ENCODE assay signal across 7 cellular contexts in genomic region chr2:108655270-108655669, GRCh38.
DNase-seq lines count a peak whose midpoint lies in the region; ATAC-seq and TF ChIP-seq lines count a peak whose summit lies in the region.
"Not testable (repeated sequence)": the region's sequence is repeated elsewhere in the genome, so short reads cannot be mapped to it uniquely, and the experiment has no call there.

No MANE protein-coding gene starts in this region.

- not testable (repeated sequence) for TF ChIP-seq CTCF in SK-N-SH (IDR thresholded peaks at IDR 0.05); MCF 10A (IDR thresholded peaks at IDR 0.05; ENCODE audit: unreplicated experiment); heart right ventricle (IDR thresholded peaks at IDR 0.05)

- peaks cover 14% of the 10 kb centered on the region; the same call in 1 of the 2 replicates for H3K79me2 ChIP-seq in SK-N-SH (ENCODE audit: insufficient read depth)

- H3K9ac ChIP-seq in SK-N-SH: not testable (repeated sequence)

- not testable (repeated sequence) for TF ChIP-seq EP300 in SK-N-SH (IDR thresholded peaks at IDR 0.05; ENCODE audit: borderline replicate concordance in 1 of 2, low read depth in 1 of 2, low read length in 1 of 2)

- peaks cover 10% of the 10 kb centered on the region for H3K36me3 Mint-ChIP-seq in MCF 10A (ENCODE audit: insufficient read depth, unreplicated experiment)

- not testable (repeated sequence) for BruUV-seq in MCF 10A (replicated peaks; lab: Mats Ljungman, UMichigan)

- DNase-seq in SK-N-SH; MCF 10A (ENCODE audit: unreplicated experiment); Right ventricle myocardium inferior (ENCODE audit: missing footprints); heart right ventricle; right cardiac atrium; skeletal muscle cell (ENCODE audit: low read depth); aorta: not testable (repeated sequence)

- POLR2A ChIA-PET in SK-N-SH (lab: Yijun Ruan, JAX); MCF 10A (lab: Yijun Ruan, JAX): not testable (repeated sequence)

- H3K9me3 ChIP-seq in SK-N-SH; heart right ventricle; right cardiac atrium (ENCODE audit: control insufficient read depth, low read length); aorta (ENCODE audit: control insufficient read depth, low read length): not testable (repeated sequence)

- H3K4me2 ChIP-seq in SK-N-SH: 0 out of 2 replicates have a peak overlapping the region, but pooled peaks have one; percentile 62

- H3K27me3 ChIP-seq in SK-N-SH (ENCODE audit: insufficient read depth); heart right ventricle; right cardiac atrium (ENCODE audit: control insufficient read depth, insufficient read depth); aorta (ENCODE audit: control insufficient read depth in 1 of 2, insufficient read depth in 2 of 2, low read length in 1 of 2): not testable (repeated sequence)

- WGBS in SK-N-SH (ENCODE audit: low lambda C conversion rate): no CpG with 5 or more reads among the region's 13 CpGs
- no CpG with 5 or more reads among the region's 13 CpGs for WGBS in heart right ventricle, 2 donors
- no CpG with 5 or more reads among the region's 13 CpGs for WGBS in right cardiac atrium
- WGBS in aorta, 2 donors: no CpG with 5 or more reads among the region's 13 CpGs

- H3F3A ChIP-seq in SK-N-SH (replicated peaks; ENCODE audit: insufficient read depth): not testable (repeated sequence)

- H3K4me1 Mint-ChIP-seq in MCF 10A (ENCODE audit: insufficient read depth, unreplicated experiment): peaks cover 19% of the 10 kb centered on the region

- H2AFZ ChIP-seq in SK-N-SH (ENCODE audit: low read depth): not testable (repeated sequence)

- intact Hi-C loops in MCF 10A (cut with micrococcal nuclease); Right ventricle myocardium inferior (cut with DNase I); heart right ventricle (cut with DNase I); right cardiac atrium (cut with DNase I); aorta (cut with DNase I): not testable (repeated sequence)

- H3K9me3 Mint-ChIP-seq in MCF 10A (ENCODE audit: unreplicated experiment): not testable (repeated sequence)

- peak overlapping the region; percentile 68 for H3K4me3 Mint-ChIP-seq in MCF 10A (ENCODE audit: unreplicated experiment)

- H3K27me3 Mint-ChIP-seq in MCF 10A (ENCODE audit: insufficient read depth, unreplicated experiment): not testable (repeated sequence)

- not testable (repeated sequence) for TF ChIP-seq RAD21 in SK-N-SH (IDR thresholded peaks at IDR 0.05; ENCODE audit: low read length)

- not testable (repeated sequence) for H3K4me1 ChIP-seq in SK-N-SH (ENCODE audit: control insufficient read depth in 1 of 2, insufficient read depth in 2 of 2, low read depth in 1 of 2, low read length in 1 of 2); right cardiac atrium (ENCODE audit: control insufficient read depth, insufficient read depth, low read length); aorta (ENCODE audit: control insufficient read depth in 1 of 2, insufficient read depth in 2 of 2, low read length in 2 of 2)
- H3K4me1 ChIP-seq in heart right ventricle: peaks cover 2 to 32% (median 17%) of the 10 kb centered on the region in 9 donors

- H3K4me3 ChIP-seq in SK-N-SH (ENCODE audit: low read depth in 2 of 2, low read length in 1 of 2); right cardiac atrium (ENCODE audit: low read length); aorta (ENCODE audit: low read length in 2 of 2): not testable (repeated sequence)
- H3K4me3 ChIP-seq in heart right ventricle (peak overlapping the region in 4 of 10 donors; percentile 35 to 48 (median 44)), skeletal muscle cell (ENCODE audit: low read depth, low read length) (peak overlapping the region; percentile 21)

- ATAC-seq in Right ventricle myocardium inferior (peak; percentile 12), heart right ventricle (peak; percentile 14 to 74 (median 53)), right cardiac atrium (peak; percentile 33 to 38), aorta (ENCODE audit: low FRiP score) (peak; percentile 27)

- H3K9me2 ChIP-seq in SK-N-SH: not testable (repeated sequence)

- not testable (repeated sequence) for H4K20me1 ChIP-seq in SK-N-SH (ENCODE audit: insufficient read depth)

- CTCF ChIA-PET in SK-N-SH (lab: Yijun Ruan, JAX); MCF 10A (lab: Yijun Ruan, JAX): not testable (repeated sequence)

- H3K36me3 ChIP-seq in SK-N-SH (replicated peaks in 1 of 2; ENCODE audit: control insufficient read depth in 1 of 2, insufficient read depth in 2 of 2, low read length in 1 of 2); heart right ventricle; aorta (ENCODE audit: control insufficient read depth in 1 of 2, insufficient read depth in 2 of 2, low read length in 1 of 2): not testable (repeated sequence)

- H3K27ac ChIP-seq in SK-N-SH (ENCODE audit: low read depth in 2 of 2, low read length in 1 of 2); right cardiac atrium (ENCODE audit: low read length); aorta (ENCODE audit: low read depth in 1 of 2, low read length in 2 of 2): not testable (repeated sequence)
- H3K27ac ChIP-seq in heart right ventricle: peak overlapping the region in 4 of 10 donors; percentile 43 to 81 (median 61)

- peak overlapping the region; percentile 92 for H3K27ac Mint-ChIP-seq in MCF 10A (ENCODE audit: low read depth, unreplicated experiment)
